Comparison of ENCODE assay signal across 9 cellular contexts in the genomic region with DNA sequence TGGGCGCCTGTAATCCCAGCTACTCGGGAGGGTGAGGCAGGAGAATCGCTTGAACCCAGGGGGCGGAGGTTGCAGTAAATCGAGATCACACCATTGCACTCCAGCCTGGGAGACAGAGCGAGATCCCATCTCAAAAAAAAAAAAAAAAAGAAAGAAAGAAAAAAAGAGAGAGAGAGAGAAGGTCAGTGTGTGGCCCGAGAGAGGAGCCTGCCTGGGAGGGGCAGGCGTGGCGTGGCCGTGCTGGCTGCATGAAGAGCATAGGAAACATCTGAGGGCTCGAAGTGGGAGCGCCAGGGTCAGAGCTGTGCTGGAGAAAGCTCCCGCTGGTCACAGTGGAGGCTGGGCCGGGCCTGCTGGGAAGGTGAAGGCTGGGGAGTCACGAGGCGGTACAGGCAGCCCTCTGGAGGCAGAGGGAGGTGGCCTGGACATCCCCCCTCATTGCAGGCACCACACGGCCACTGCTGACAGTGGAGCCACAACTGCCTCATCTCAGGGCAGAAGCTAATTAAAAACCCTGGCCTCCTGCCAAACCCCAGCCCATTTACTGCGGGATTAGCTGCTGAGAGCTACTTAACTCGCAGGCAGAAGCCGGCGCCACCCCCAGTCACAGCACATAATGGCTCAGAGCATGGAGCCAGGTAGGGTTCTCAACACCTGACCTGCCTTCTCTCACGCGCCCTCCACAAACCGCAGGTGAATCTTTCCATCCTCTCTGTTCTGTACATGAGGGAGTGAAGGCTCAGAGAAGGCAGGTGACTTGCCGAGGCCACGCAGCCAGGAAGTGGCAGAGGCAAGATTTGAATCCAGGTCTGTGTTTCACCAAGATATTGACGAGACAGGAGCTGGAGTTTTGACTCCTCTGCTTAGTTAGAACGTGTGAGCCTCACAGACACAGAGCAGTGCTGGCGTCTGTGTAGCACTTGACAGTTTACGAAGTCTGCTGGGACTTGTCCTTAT. TPM values are rescaled to one million over a fixed set of nuclear protein-coding genes. Genes with fewer than 3 reads are reported as not detected.
A peak's percentile ranks its signal among the peaks of the same experiment; 100 is the strongest.
DNase-seq lines count a peak whose midpoint lies in the region; ATAC-seq and TF ChIP-seq lines count a peak whose summit lies in the region.
"Had no signal": no experiment of that assay in that cellular context is flagged by ENCODE, and none has a peak within 500 bp of the region (broad histone marks: within the 10 kb centered on the region; RNA-seq: fewer than 3 reads in every experiment).

No MANE protein-coding gene starts in this region.

- H2BK15ac ChIP-seq in mesendoderm (replicated peaks; ENCODE audit: low read depth): no peak overlapping the region

- H3K36me3 Mint-ChIP-seq in T-helper 17 cell (ENCODE audit: low read depth): no peaks in the 10 kb centered on the region

- ATAC-seq in DND-41 (ENCODE audit: insufficient read depth, low read depth): no peak
- ATAC-seq in SK-N-SH treated with all-trans-retinoic acid at 6 μM for 48 hours: peak; percentile 44; the same call in 1 of the 3 replicates
- ATAC-seq in T-helper 17 cell: no peak
- ATAC-seq in HG03571 (IDR thresholded peaks at IDR 0.05; ENCODE audit: unreplicated experiment): no peak

- H3K4me3 ChIP-seq in DND-41 (ENCODE audit: low read depth in 1 of 2, low read length in 2 of 2) (no peak overlapping the region), mesendoderm (ENCODE audit: low read length) (no peak overlapping the region), uterus (no peak overlapping the region)

- H3K79me2 ChIP-seq in DND-41 (ENCODE audit: insufficient read depth, low read length): no peaks in the 10 kb centered on the region
- H3K79me2 ChIP-seq in mesendoderm (ENCODE audit: control insufficient read depth, insufficient read depth, low read length): no peaks in the 10 kb centered on the region

- TF ChIP-seq POLR2A in uterus (IDR thresholded peaks at IDR 0.05): no peak

- no peaks in the 10 kb centered on the region for H3K4me1 ChIP-seq in DND-41 (ENCODE audit: insufficient read depth, low read length)
- H3K4me1 ChIP-seq in mesendoderm (ENCODE audit: control insufficient read depth, low read depth, low read length): no peaks in the 10 kb centered on the region
- no peaks in the 10 kb centered on the region for H3K4me1 ChIP-seq in uterus

- H2BK120ac ChIP-seq in mesendoderm (ENCODE audit: low read depth, low read length): no peak overlapping the region

- no peaks in the 10 kb centered on the region for H3K27me3 ChIP-seq in DND-41 (ENCODE audit: insufficient read depth, low read length, poor library complexity)
- no peaks in the 10 kb centered on the region for H3K27me3 ChIP-seq in mesendoderm (ENCODE audit: insufficient read depth, low read length, poor library complexity)
- no peaks in the 10 kb centered on the region for H3K27me3 ChIP-seq in uterus

- H2BK5ac ChIP-seq in mesendoderm (ENCODE audit: low read length): no peak overlapping the region

- no peak overlapping the region for H4K8ac ChIP-seq in mesendoderm (ENCODE audit: low read depth, low read length)

- H3K27me3 Mint-ChIP-seq in T-helper 17 cell: no peaks in the 10 kb centered on the region

- no peaks in the 10 kb centered on the region for H3K79me1 ChIP-seq in mesendoderm (ENCODE audit: low read length)

- no peak overlapping the region for H2AFZ ChIP-seq in DND-41 (ENCODE audit: low read depth, low read length)

- no peak overlapping the region for H3K4ac ChIP-seq in mesendoderm (ENCODE audit: low read depth, low read length)

- H3K9ac ChIP-seq in DND-41 (ENCODE audit: low read depth, low read length) (no peak overlapping the region), mesendoderm (ENCODE audit: low read length) (no peak overlapping the region)

- TF ChIP-seq CTCF in DND-41 (IDR thresholded peaks at IDR 0.05; ENCODE audit: borderline replicate concordance, extremely low read depth, low read length, poor library complexity, severe bottlenecking): no peak
- peak in 1 of 4 experiments; percentile 20 for TF ChIP-seq CTCF in uterus (IDR thresholded peaks at IDR 0.05)

- peaks cover 16% of the 10 kb centered on the region for H3K4me1 Mint-ChIP-seq in T-helper 17 cell

- H2AK5ac ChIP-seq in mesendoderm (ENCODE audit: low read length): no peak overlapping the region

- H3K27ac Mint-ChIP-seq in T-helper 17 cell: no peak overlapping the region

- 0 out of 2 replicates have a peak, but pooled peaks cover 4% of the 10 kb centered on the region for H4K20me1 ChIP-seq in DND-41 (ENCODE audit: insufficient read depth, low read length)

- H3K9me3 ChIP-seq in DND-41 (ENCODE audit: insufficient read depth, low read length, severe bottlenecking) (no peaks in the 10 kb centered on the region), T-helper 17 cell (ENCODE audit: control insufficient read depth, low read length, poor library complexity, severe bottlenecking) (no peaks in the 10 kb centered on the region), uterus (no peaks in the 10 kb centered on the region)

- no CpG with 5 or more reads among the region's 30 CpGs for WGBS in mesendoderm (ENCODE audit: extremely low coverage, insufficient coverage, low lambda C conversion rate)

- no peak overlapping the region for H4K5ac ChIP-seq in mesendoderm (ENCODE audit: low read length)

- no peak overlapping the region for H3K23ac ChIP-seq in mesendoderm (ENCODE audit: low read length)

- DNase-seq in DND-41: peak; percentile 33
- peak; percentile 93 for DNase-seq in NCI-H1694 treated with DMSO at 0.1 percent for 48 hours (lab: John Stamatoyannopoulos, UW)
- peak; percentile 37 for DNase-seq in mesendoderm
- no peak for DNase-seq in activated CD4-positive, alpha-beta T cell treated with anti-CD3 and anti-CD28 coated beads, Interleukin-2, amount 50 U/mL, for 4 hours
- no peak for DNase-seq in T-helper 17 cell
- no peak for DNase-seq in uterus
- DNase-seq: activated CD4-positive, alpha-beta T cell treated with anti-CD3 and anti-CD28 coated beads, Interleukin-2, amount 50 U/mL, for 1 hour had no signal

- no peak overlapping the region for H3K4me3 Mint-ChIP-seq in T-helper 17 cell

- no peak overlapping the region for H3K18ac ChIP-seq in mesendoderm (ENCODE audit: low read length)

- no peak overlapping the region for H3K27ac ChIP-seq in DND-41 (ENCODE audit: low read length)
- H3K27ac ChIP-seq in mesendoderm (ENCODE audit: low read depth, low read length): no peak overlapping the region
- H3K27ac ChIP-seq in uterus: no peak overlapping the region

- H3K4me2 ChIP-seq in DND-41 (ENCODE audit: insufficient read depth, low read length): no peak overlapping the region
- no peak overlapping the region for H3K4me2 ChIP-seq in mesendoderm (ENCODE audit: low read length)

- intact Hi-C loops in uterus (cut with DNase I; ENCODE audit: low total_unique reads): no loop called here

- H3K36me3 ChIP-seq in DND-41 (ENCODE audit: insufficient read depth, low read length) (no peaks in the 10 kb centered on the region), mesendoderm (ENCODE audit: control insufficient read depth, insufficient read depth, low read length) (no peaks in the 10 kb centered on the region), uterus (no peaks in the 10 kb centered on the region)

- peak overlapping the region; percentile 56 for H3K56ac ChIP-seq in mesendoderm (ENCODE audit: low read length)

TF ChIP-seq in SK-N-SH treated with all-trans-retinoic acid at 6 μM for 48 hours, 23 proteins besides CTCF, POLR2A, EP300 and RAD21 (continues in another document):
- TF ChIP-seq SNAI2 (CRISPR knock-in tag; IDR thresholded peaks at IDR 0.05) (no peak), TCF4 (CRISPR knock-in tag; IDR thresholded peaks at IDR 0.05; ENCODE audit: borderline replicate concordance) (no peak), ZFP3 (CRISPR knock-in tag; IDR thresholded peaks at IDR 0.05) (no peak), CSRNP3 (CRISPR knock-in tag; IDR thresholded peaks at IDR 0.05) (no peak), ZC3H10 (CRISPR knock-in tag; IDR thresholded peaks at IDR 0.05) (no peak), ZNF8 (CRISPR knock-in tag; IDR thresholded peaks at IDR 0.05) (no peak), RARB (CRISPR knock-in tag; IDR thresholded peaks at IDR 0.05) (no peak), TOX (CRISPR knock-in tag; IDR thresholded peaks at IDR 0.05; ENCODE audit: borderline replicate concordance) (no peak), GLIS3 (CRISPR knock-in tag; IDR thresholded peaks at IDR 0.05) (no peak), ISL1 (CRISPR knock-in tag; IDR thresholded peaks at IDR 0.05) (no peak), PPARA (CRISPR knock-in tag; IDR thresholded peaks at IDR 0.05; ENCODE audit: borderline replicate concordance) (no peak), ZNF565 (CRISPR knock-in tag; conservative IDR thresholded peaks at IDR 0.05; ENCODE audit: low read depth) (no peak)

RNA-seq across cellular contexts. Expression of gene NFAM1, which starts 32.6 kb away (rescaled TPM):
- polyA plus RNA-seq in mesendoderm (2013, experiment 1 of 2): 0.17 TPM
- 0.13 TPM for polyA plus RNA-seq in mesendoderm (2013, experiment 2 of 2)
- total RNA-seq in T-helper 17 cell (1 to 10 TPM in 1 of 2 donors, under 1 TPM in 1; 0.55 to 2.4 TPM), uterus (1 to 10 TPM in 1 of 4 donors, under 1 TPM in 2, not detected in 1; 0.26 to 1.1 (median 0.64) TPM)

Comparison
In these comparisons a context has a peak if more than half of its experiments do, and no peak if none do; other contexts are left out.
1. DNase-seq: peak in DND-41 (single experiment), NCI-H1694 treated with DMSO at 0.1 percent for 48 hours (single experiment) and mesendoderm (single experiment); none in activated CD4-positive, alpha-beta T cell treated with anti-CD3 and anti-CD28 coated beads, Interleukin-2, amount 50 U/mL, for 4 hours (0 of 2), T-helper 17 cell (0 of 3) and uterus (0 of 2).